1 cellular context compared by ENCODE assay signal in the genomic region with DNA sequence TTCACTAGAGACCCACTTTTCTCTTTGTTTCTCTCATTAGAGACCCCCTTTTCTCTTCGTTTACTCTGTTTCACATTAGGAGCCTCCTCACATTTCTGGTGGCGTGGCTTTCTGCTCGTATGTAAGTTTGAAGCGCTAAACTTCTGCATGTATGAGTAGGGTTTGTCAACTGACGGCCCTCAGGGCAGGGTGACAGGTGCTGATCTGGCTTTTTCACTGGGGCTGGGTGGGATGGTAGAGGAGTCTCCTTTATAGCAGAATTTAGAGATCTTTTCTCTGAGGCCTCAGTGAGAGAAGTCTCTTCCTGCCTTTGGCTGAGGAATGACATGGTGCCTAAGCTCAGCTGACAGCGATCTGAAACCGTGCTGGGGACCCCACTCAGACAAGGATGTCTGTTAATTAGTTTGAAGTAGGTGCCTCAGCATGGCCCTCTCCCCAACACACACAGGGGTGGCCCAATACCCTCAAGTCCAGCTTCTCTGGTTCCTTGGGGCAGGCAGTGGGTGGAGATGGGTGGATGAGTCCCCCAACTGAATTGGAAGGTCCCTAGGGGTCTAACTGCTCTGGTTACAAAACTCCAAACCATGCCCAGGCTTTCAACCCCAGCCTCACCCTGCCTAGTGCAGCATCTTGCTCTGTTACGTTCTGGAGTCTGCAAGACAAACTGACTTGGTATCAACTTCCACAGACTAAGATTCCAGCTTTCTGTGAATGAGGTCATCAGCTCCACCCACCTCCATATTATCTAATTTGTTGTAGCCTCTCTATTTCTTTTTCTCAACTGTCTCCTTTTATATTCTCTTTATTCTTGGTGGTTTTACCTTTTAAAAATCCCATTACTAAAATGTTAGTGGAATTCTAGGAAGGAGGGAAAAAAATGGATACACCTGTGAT.
TF ChIP-seq lines count a peak whose summit lies in the region.

No MANE protein-coding gene starts in this region.

TF ChIP-seq in IMR-90, 13 proteins besides CTCF, POLR2A, EP300 and RAD21:
- TF ChIP-seq MAZ (IDR thresholded peaks at IDR 0.05; ENCODE audit: borderline replicate concordance, low read depth, low read length), result no peak
- TF ChIP-seq BHLHE40 (IDR thresholded peaks at IDR 0.05; ENCODE audit: low read depth, low read length), result no peak
- no peak for TF ChIP-seq RCOR1 (IDR thresholded peaks at IDR 0.05; ENCODE audit: insufficient replicate concordance, low read length)
